Comparison of ENCODE assay signal across 9 cellular contexts in genomic region chrX:143634701-143635442, GRCh38. TPM values are rescaled to one million over a fixed set of nuclear protein-coding genes. Genes with fewer than 3 reads are reported as not detected.
A peak's percentile ranks its signal among the peaks of the same experiment; 100 is the strongest.
DNase-seq lines count a peak whose midpoint lies in the region; ATAC-seq and TF ChIP-seq lines count a peak whose summit lies in the region.
"Had no signal": no experiment of that assay in that cellular context is flagged by ENCODE, and none has a peak within 500 bp of the region (broad histone marks: within the 10 kb centered on the region; RNA-seq: fewer than 3 reads in every experiment).

No MANE protein-coding gene starts in this region.

- H3K4me3 Mint-ChIP-seq in activated T-cell treated with anti-CD3 and anti-CD28 coated beads, Interleukin-2, amount 50 U/mL, for 4 hours = no peak overlapping the region
- H3K4me3 Mint-ChIP-seq: activated naive CD4-positive, alpha-beta T cell treated with anti-CD3 and anti-CD28 coated beads for 36 hours had no signal

- peak overlapping the region; percentile 36 for H3K4me2 ChIP-seq in mesendoderm (ENCODE audit: low read length)

- intact Hi-C loops in dorsolateral prefrontal cortex (cut with DNase I) = no loop called here
- intact Hi-C loops in testis (cut with DNase I; ENCODE audit: low total_unique reads) = no loop called here

- DNase-seq in NCI-H748 treated with DMSO at 0.1 percent for 48 hours (lab: John Stamatoyannopoulos, UW) (peak; percentile 5), dorsolateral prefrontal cortex (peak in 3 of 10 donors; percentile 6 to 43 (median 37)), mesendoderm (no peak), testis (peak; percentile 27), iPS-NIHi7 (ENCODE audit: extremely low spot score) (no peak)
- DNase-seq in activated T-cell treated with anti-CD3 and anti-CD28 coated beads, Interleukin-2, amount 50 U/mL, for 4 hours = no peak
- DNase-seq: activated naive CD4-positive, alpha-beta T cell treated with anti-CD3 and anti-CD28 coated beads for 36 hours had no signal

- TF ChIP-seq CTCF in dorsolateral prefrontal cortex (IDR thresholded peaks at IDR 0.05 in 54 of 56, conservative IDR thresholded peaks at IDR 0.05 in 2 of 56; ENCODE audit: low read depth in 1 of 56, partially characterized antibody in 56 of 56) (no peak), testis (IDR thresholded peaks at IDR 0.05) (no peak)

- no peak overlapping the region for H4K8ac ChIP-seq in mesendoderm (ENCODE audit: low read depth, low read length)

- peak overlapping the region; percentile 39 for H3K18ac ChIP-seq in mesendoderm (ENCODE audit: low read length)

- H2AK5ac ChIP-seq in mesendoderm (ENCODE audit: low read length) = no peak overlapping the region

- no peak overlapping the region for H3K4ac ChIP-seq in mesendoderm (ENCODE audit: low read depth, low read length)

- ATAC-seq in HG03521 (IDR thresholded peaks at IDR 0.05; ENCODE audit: unreplicated experiment) = no peak
- no peak for ATAC-seq in activated T-cell treated with anti-CD3 and anti-CD28 coated beads, Interleukin-2, amount 50 U/mL, for 4 hours
- ATAC-seq: SK-N-SH treated with all-trans-retinoic acid at 6 μM for 48 hours had no signal

- H4K5ac ChIP-seq in mesendoderm (ENCODE audit: low read length) = no peak overlapping the region

- no CpG with 5 or more reads among the region's 66 CpGs for WGBS in mesendoderm (ENCODE audit: extremely low coverage, insufficient coverage, low lambda C conversion rate)
- 0 to 3% methylated on average over 10 to 41 of the region's 66 CpGs for WGBS in testis, 2 donors

- H3K79me2 ChIP-seq in mesendoderm (ENCODE audit: control insufficient read depth, insufficient read depth, low read length) = no peaks in the 10 kb centered on the region

- H3K9me3 Mint-ChIP-seq in activated T-cell treated with anti-CD3 and anti-CD28 coated beads, Interleukin-2, amount 50 U/mL, for 4 hours = peaks cover 4% of the 10 kb centered on the region
- H3K9me3 Mint-ChIP-seq: activated naive CD4-positive, alpha-beta T cell treated with anti-CD3 and anti-CD28 coated beads for 36 hours had no signal

- peak overlapping the region; percentile 25 for H2BK15ac ChIP-seq in mesendoderm (replicated peaks; ENCODE audit: low read depth)

- peaks cover 22% of the 10 kb centered on the region for H3K27me3 Mint-ChIP-seq in activated T-cell treated with anti-CD3 and anti-CD28 coated beads, Interleukin-2, amount 50 U/mL, for 4 hours (ENCODE audit: low read depth)

- H3K27ac ChIP-seq in dorsolateral prefrontal cortex (peak overlapping the region in 38 of 59 donors; percentile 0 to 80 (median 61)), mesendoderm (ENCODE audit: low read depth, low read length) (peak overlapping the region; percentile 60), testis (no peak overlapping the region)

- H3K56ac ChIP-seq in mesendoderm (ENCODE audit: low read length) = peak overlapping the region; percentile 82

- H3K23ac ChIP-seq in mesendoderm (ENCODE audit: low read length) = no peak overlapping the region

- no peaks in the 10 kb centered on the region for H3K4me1 ChIP-seq in mesendoderm (ENCODE audit: control insufficient read depth, low read depth, low read length)
- no peaks in the 10 kb centered on the region for H3K4me1 ChIP-seq in testis

- no peak for TF ChIP-seq POLR2A in testis (IDR thresholded peaks at IDR 0.05)

- H3K36me3 Mint-ChIP-seq in activated T-cell treated with anti-CD3 and anti-CD28 coated beads, Interleukin-2, amount 50 U/mL, for 4 hours (ENCODE audit: insufficient read depth) = no peaks in the 10 kb centered on the region

- peak overlapping the region; percentile 64 for H3K9ac ChIP-seq in mesendoderm (ENCODE audit: low read length)

- peak overlapping the region; percentile 33 to 70 (median 54) for H3K4me3 ChIP-seq in dorsolateral prefrontal cortex
- H3K4me3 ChIP-seq in mesendoderm (ENCODE audit: low read length) = peak overlapping the region; percentile 28
- peak overlapping the region; percentile 46 to 56 for H3K4me3 ChIP-seq in testis

- H3K36me3 ChIP-seq in mesendoderm (ENCODE audit: control insufficient read depth, insufficient read depth, low read length) (no peaks in the 10 kb centered on the region), testis (ENCODE audit: low read depth, missing control alignments) (no peaks in the 10 kb centered on the region)

- H3K27me3 ChIP-seq in dorsolateral prefrontal cortex (peaks cover 0 to 69% (median 35%) of the 10 kb centered on the region in 45 donors), mesendoderm (ENCODE audit: insufficient read depth, low read length, poor library complexity) (no peaks in the 10 kb centered on the region), testis (no peaks in the 10 kb centered on the region)

- no peaks in the 10 kb centered on the region for H3K4me1 Mint-ChIP-seq in activated T-cell treated with anti-CD3 and anti-CD28 coated beads, Interleukin-2, amount 50 U/mL, for 4 hours (ENCODE audit: low read depth)

- no peak overlapping the region for H2BK5ac ChIP-seq in mesendoderm (ENCODE audit: low read length)

- H2BK120ac ChIP-seq in mesendoderm (ENCODE audit: low read depth, low read length) = no peak overlapping the region

- H3K9me3 ChIP-seq in testis = no peaks in the 10 kb centered on the region

- no peaks in the 10 kb centered on the region for H3K79me1 ChIP-seq in mesendoderm (ENCODE audit: low read length)

RNA-seq across cellular contexts. Expression of gene SLITRK4, which starts 1.0 kb away (rescaled TPM):
- total RNA-seq in dorsolateral prefrontal cortex (10 to 100 TPM; 10.1 to 65.4 (median 40.5) TPM), testis (1 to 10 TPM; 1.8 to 2.1 TPM)
- 3.3 TPM for polyA plus RNA-seq in mesendoderm (2013, experiment 1 of 2)
- 3.2 TPM for polyA plus RNA-seq in mesendoderm (2013, experiment 2 of 2)
- polyA plus RNA-seq in testis (ENCODE audit: insufficient read depth, low read depth, low replicate concordance) = 1.3 TPM
- total RNA-seq in activated T-cell treated with anti-CD3 and anti-CD28 coated beads, Interleukin-2, amount 50 U/mL, for 4 hours = not detected
- total RNA-seq: activated naive CD4-positive, alpha-beta T cell treated with anti-CD3 and anti-CD28 coated beads for 36 hours had no signal

Comparison
In these comparisons a context has a peak if more than half of its experiments do, and no peak if none do; other contexts are left out.
1. DNase-seq: peak in NCI-H748 treated with DMSO at 0.1 percent for 48 hours (single experiment) and testis (single experiment); none in mesendoderm (single experiment), iPS-NIHi7 (single experiment) and activated T-cell treated with anti-CD3 and anti-CD28 coated beads, Interleukin-2, amount 50 U/mL, for 4 hours (single experiment).
2. H3K27ac ChIP-seq: peak in dorsolateral prefrontal cortex (38 of 59) and mesendoderm (single experiment); none in testis (0 of 2).
3. Peak in every context shown above with its lines, with median percentiles within 50 percentile points of each other: H3K4me3 ChIP-seq.